Comparison of ENCODE assay signal across 24 cellular contexts in the genomic region with DNA sequence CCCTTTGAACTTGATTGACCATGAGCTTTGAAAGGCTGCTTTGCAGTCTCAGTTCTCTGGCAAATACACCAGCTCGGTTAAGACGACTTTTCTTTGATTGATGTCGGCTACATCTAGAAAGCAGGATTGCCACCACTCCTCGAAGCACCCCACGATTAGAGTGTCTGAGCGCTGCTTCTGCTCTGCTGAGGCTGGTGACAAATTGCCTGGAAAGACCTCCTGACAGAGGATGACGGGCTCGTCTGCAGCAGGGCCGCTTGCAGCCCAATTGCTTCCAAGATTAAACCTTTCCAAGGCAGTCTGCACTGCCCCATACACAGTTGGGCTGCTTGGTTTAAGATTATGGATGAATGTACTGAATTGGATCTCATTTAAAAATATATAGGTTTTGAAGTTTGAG.
"Had no signal": no experiment of that assay in that cellular context is flagged by ENCODE, and none has a peak within 500 bp of the region (broad histone marks: within the 10 kb centered on the region; RNA-seq: fewer than 3 reads in every experiment).

No MANE protein-coding gene starts in this region.

- H3K36me3 Mint-ChIP-seq: brain, natural killer cell, T-cell had no signal

- H3K36me3 ChIP-seq: right atrium auricular region, spleen, tibial artery had no signal

- H3K9me3 ChIP-seq: right atrium auricular region, spleen, tibial artery had no signal

- H3K27me3 ChIP-seq: foreskin keratinocyte, right atrium auricular region, spleen, tibial artery had no signal

- H3K9me3 Mint-ChIP-seq: activated CD4-positive, alpha-beta T cell treated with anti-CD3 and anti-CD28 coated beads, Interleukin-2, amount 10 ng/mL, durations not matched to agents 7 days and 5 days; activated CD8-positive, alpha-beta T cell treated with anti-CD3 and anti-CD28 coated beads for 36 hours; activated naive CD4-positive, alpha-beta T cell treated with anti-CD3 and anti-CD28 coated beads, Interleukin-2, amount 50 U/mL, for 24 hours; activated T-helper 1 cell treated with anti-CD3 and anti-CD28 coated beads, Interleukin-12 subunit alpha, Interleukin-12 subunit beta, Interleukin-2, Interleukin-4 antibody, amounts not matched to agents 30 ng/mL and 10 ng/mL and 1 ng/mL, durations not matched to agents 14 hours and 24 hours and 36 hours; brain; natural killer cell; T-cell; T-helper 2 cell treated with Interferon-gamma antibody and Interleukin-4, amounts not matched to agents 5 μg/mL and 100 μg/mL, for 36 hours had no signal

- H3K4me1 Mint-ChIP-seq: activated CD4-positive, alpha-beta T cell treated with anti-CD3 and anti-CD28 coated beads, Interleukin-2, amount 10 ng/mL, durations not matched to agents 7 days and 5 days; activated naive CD4-positive, alpha-beta T cell treated with anti-CD3 and anti-CD28 coated beads, Interleukin-2, amount 50 U/mL, for 24 hours had no signal

- H3K27ac Mint-ChIP-seq: activated CD4-positive, alpha-beta T cell treated with anti-CD3 and anti-CD28 coated beads, Interleukin-2, amount 10 ng/mL, durations not matched to agents 7 days and 5 days; activated CD8-positive, alpha-beta T cell treated with anti-CD3 and anti-CD28 coated beads for 36 hours; activated naive CD4-positive, alpha-beta T cell treated with anti-CD3 and anti-CD28 coated beads, Interleukin-2, amount 50 U/mL, for 24 hours; activated T-helper 1 cell treated with anti-CD3 and anti-CD28 coated beads, Interleukin-12 subunit alpha, Interleukin-12 subunit beta, Interleukin-2, Interleukin-4 antibody, amounts not matched to agents 30 ng/mL and 10 ng/mL and 1 ng/mL, durations not matched to agents 14 hours and 24 hours and 36 hours; natural killer cell; progenitor cell of endocrine pancreas; T-cell; T-helper 2 cell treated with Interferon-gamma antibody and Interleukin-4, amounts not matched to agents 5 μg/mL and 100 μg/mL, for 36 hours had no signal

- H3K27me3 Mint-ChIP-seq: activated CD4-positive, alpha-beta T cell treated with anti-CD3 and anti-CD28 coated beads, Interleukin-2, amount 10 ng/mL, durations not matched to agents 7 days and 5 days; activated CD8-positive, alpha-beta T cell treated with anti-CD3 and anti-CD28 coated beads for 36 hours; activated naive CD4-positive, alpha-beta T cell treated with anti-CD3 and anti-CD28 coated beads, Interleukin-2, amount 50 U/mL, for 24 hours; brain; progenitor cell of endocrine pancreas; T-cell had no signal

- DNase-seq: activated CD4-positive, alpha-beta T cell treated with anti-CD3 and anti-CD28 coated beads, Interleukin-2, amount 10 ng/mL, durations not matched to agents 7 days and 5 days; activated CD4-positive, CD25-positive, alpha-beta regulatory T cell treated with anti-CD3 and anti-CD28 coated beads, Interleukin-2, amount 50 U/mL, for 72 hours; activated CD8-positive, alpha-beta T cell treated with anti-CD3 and anti-CD28 coated beads for 36 hours; activated gamma-delta T cell treated with Interleukin-2 at 50 U/mL for 16 hours; anterior cingulate cortex; effector memory CD4-positive, alpha-beta T cell; foreskin keratinocyte; hippocampal formation; left ventricle myocardium superior; mammary epithelial cell; midbrain; natural killer cell; spleen; stimulated activated CD4-positive, alpha-beta T cell treated with anti-CD3 and anti-CD28 coated beads, Interleukin-4, amount 100 ng/mL, for 1 hour; stimulated activated naive CD8-positive, alpha-beta T cell treated with anti-CD3 and anti-CD28 coated beads, Interleukin-15, Interleukin-2, amounts not matched to agents 100 U/mL and 50 U/mL, for 24 hours; T-cell; tibial artery had no signal

- H3K4me3 Mint-ChIP-seq: activated CD4-positive, alpha-beta T cell treated with anti-CD3 and anti-CD28 coated beads, Interleukin-2, amount 10 ng/mL, durations not matched to agents 7 days and 5 days; activated CD8-positive, alpha-beta T cell treated with anti-CD3 and anti-CD28 coated beads for 36 hours; activated naive CD4-positive, alpha-beta T cell treated with anti-CD3 and anti-CD28 coated beads, Interleukin-2, amount 50 U/mL, for 24 hours; activated T-helper 1 cell treated with anti-CD3 and anti-CD28 coated beads, Interleukin-12 subunit alpha, Interleukin-12 subunit beta, Interleukin-2, Interleukin-4 antibody, amounts not matched to agents 30 ng/mL and 10 ng/mL and 1 ng/mL, durations not matched to agents 14 hours and 24 hours and 36 hours; brain; natural killer cell; T-cell; T-helper 2 cell treated with Interferon-gamma antibody and Interleukin-4, amounts not matched to agents 5 μg/mL and 100 μg/mL, for 36 hours had no signal

- H3K4me1 ChIP-seq: foreskin keratinocyte had no signal

- ATAC-seq: activated CD8-positive, alpha-beta T cell treated with anti-CD3 and anti-CD28 coated beads for 36 hours; foreskin keratinocyte; natural killer cell; stimulated activated naive CD8-positive, alpha-beta T cell treated with anti-CD3 and anti-CD28 coated beads, Interleukin-15, Interleukin-2, amounts not matched to agents 100 U/mL and 50 U/mL, for 24 hours; T-cell had no signal

- H3K4me3 ChIP-seq: right atrium auricular region, spleen, tibial artery had no signal

- H3K27ac ChIP-seq: foreskin keratinocyte, right atrium auricular region, spleen, tibial artery, VCaP had no signal
